ENCODE assay signal across 10 cellular contexts in genomic region chr15:66287461-66288055, GRCh38. TPM values are rescaled to one million over a fixed set of nuclear protein-coding genes. Genes with fewer than 3 reads are reported as not detected.
A peak's percentile ranks its signal among the peaks of the same experiment; 100 is the strongest.
DNase-seq lines count a peak whose midpoint lies in the region; FAIRE-seq and TF ChIP-seq lines count a peak whose summit lies in the region.
"Had no signal": no experiment of that assay in that cellular context is flagged by ENCODE, and none has a peak within 500 bp of the region (broad histone marks: within the 10 kb centered on the region; RNA-seq: fewer than 3 reads in every experiment).

No MANE protein-coding gene starts in this region.

- H3K4me3 ChIP-seq in sigmoid colon = no peak overlapping the region

- no peaks in the 10 kb centered on the region for H3K36me3 ChIP-seq in sigmoid colon

- intact Hi-C loops in sigmoid colon (cut with DNase I) = loop anchor here (5.0 kb wide), 1 partner anchor 35 kb away; the partner anchor contains the start of gene MEGF11

- H3K4me1 ChIP-seq in sigmoid colon = peaks cover 0 to 18% (median 12%) of the 10 kb centered on the region in 4 donors

- no peak for TF ChIP-seq POLR2A in sigmoid colon (IDR thresholded peaks at IDR 0.05)

- H3K9me3 ChIP-seq in sigmoid colon = no peaks in the 10 kb centered on the region

- no peak for TF ChIP-seq EP300 in sigmoid colon (IDR thresholded peaks at IDR 0.05)

- peak; percentile 81 for FAIRE-seq in GM19239 (lab: Jason Lieb, UNC)

- WGBS in sigmoid colon, 2 donors = 10 to 20% methylated on average over 6 of the region's 6 CpGs

- no peak overlapping the region for H3K27ac ChIP-seq in sigmoid colon

- DNase-seq in AG09319 (ENCODE audit: extremely low read depth, low read depth) = no peak
- no peak for DNase-seq in GM19239 (ENCODE audit: insufficient read length, low spot score)
- DNase-seq in RKO (ENCODE audit: low spot score) = peak; percentile 64
- DNase-seq in fibroblast of gingiva (ENCODE audit: low read depth) = peak; percentile 39
- DNase-seq in sigmoid colon = no peak
- DNase-seq in HK-2 (ENCODE audit: unreplicated experiment) = no peak
- no peak for DNase-seq in activated gamma-delta T cell treated with Interleukin-2 at 50 U/mL for 16 hours
- no peak for DNase-seq in effector CD4-positive, alpha-beta T cell

- peak; percentile 56 for TF ChIP-seq CTCF in AG09319 (IDR thresholded peaks at IDR 0.05; ENCODE audit: low read depth, low read length)
- TF ChIP-seq CTCF in sigmoid colon (IDR thresholded peaks at IDR 0.05) = peak in 3 of 4 experiments; percentile 36 to 51 (median 40)

- H3K27me3 ChIP-seq in sigmoid colon = no peaks in the 10 kb centered on the region

RNA-seq across cellular contexts. Expression of gene DIS3L, which starts 5.8 kb away (rescaled TPM):
- total RNA-seq in sigmoid colon = 10 to 100 TPM; 29.5 to 52.3 (median 40.9) TPM
- polyA plus RNA-seq in sigmoid colon = 10 to 100 TPM in 1 of 3 donors, 1 to 10 TPM in 2; 5.3 to 11.5 (median 6.6) TPM

RNA-seq across cellular contexts. Expression of gene MEGF11, which starts 34.0 kb away (rescaled TPM):
- not detected for total RNA-seq in sigmoid colon
- under 1 TPM in 1 of 3 donors, not detected in 2; 0.04 TPM for polyA plus RNA-seq in sigmoid colon
- total RNA-seq: subcutaneous adipose tissue had no signal
- polyA plus RNA-seq: esophagus had no signal

Comparison
In these comparisons a context has a peak if more than half of its experiments do, and no peak if none do; other contexts are left out.
1. DNase-seq: peak in RKO (single experiment) and fibroblast of gingiva (single experiment); none in AG09319 (single experiment), GM19239 (single experiment), sigmoid colon (single experiment), HK-2 (single experiment), activated gamma-delta T cell treated with Interleukin-2 at 50 U/mL for 16 hours (single experiment) and effector CD4-positive, alpha-beta T cell (single experiment).